Comparison of ENCODE assay signal across 1 cellular context in the genomic region with DNA sequence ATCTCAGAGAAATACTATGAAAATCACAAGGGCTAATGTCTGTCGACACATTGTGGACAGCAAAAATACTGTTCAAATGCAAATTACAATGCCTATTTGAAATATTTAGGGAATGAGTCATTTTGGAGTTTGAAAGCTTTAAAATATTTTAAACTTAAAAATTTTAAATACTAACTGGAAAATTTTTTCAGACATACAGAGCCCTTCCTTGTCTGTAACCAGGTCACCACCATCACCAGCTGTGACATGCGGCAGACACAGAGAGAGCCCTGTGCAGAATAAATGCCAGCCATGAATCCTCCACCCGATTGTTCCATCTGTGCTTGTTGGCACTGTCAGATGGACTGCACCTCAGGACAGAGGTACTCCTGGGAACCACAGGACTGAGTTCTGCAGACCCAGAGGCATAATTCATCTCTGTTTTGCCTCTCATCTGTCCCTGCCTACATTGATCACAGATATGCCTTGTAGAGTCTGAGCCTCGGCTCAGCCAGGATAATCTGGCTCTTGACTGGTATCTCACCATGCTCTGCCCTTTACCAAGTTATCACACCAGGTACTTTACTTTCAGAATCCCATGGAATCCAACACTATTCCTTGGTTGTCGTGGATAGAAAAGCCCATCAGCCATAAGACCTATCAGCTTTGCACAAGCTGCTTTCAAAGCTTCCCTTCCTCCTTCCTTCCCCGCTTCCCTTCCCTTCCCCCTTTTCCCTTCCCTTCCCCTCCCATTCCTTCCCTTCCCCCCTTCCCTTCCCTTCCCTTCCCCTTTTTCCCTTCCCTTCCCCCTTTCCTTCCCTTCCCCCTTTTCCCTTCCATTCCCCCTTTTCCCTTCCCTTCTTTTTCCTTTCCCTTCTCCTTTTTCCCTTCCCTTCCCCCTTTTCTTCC.
TF ChIP-seq lines count a peak whose summit lies in the region.

No MANE protein-coding gene starts in this region.

TF ChIP-seq in HEK293, 187 proteins besides CTCF, POLR2A, EP300 and RAD21 (continued from another document):
- TF ChIP-seq, protein P1, sequence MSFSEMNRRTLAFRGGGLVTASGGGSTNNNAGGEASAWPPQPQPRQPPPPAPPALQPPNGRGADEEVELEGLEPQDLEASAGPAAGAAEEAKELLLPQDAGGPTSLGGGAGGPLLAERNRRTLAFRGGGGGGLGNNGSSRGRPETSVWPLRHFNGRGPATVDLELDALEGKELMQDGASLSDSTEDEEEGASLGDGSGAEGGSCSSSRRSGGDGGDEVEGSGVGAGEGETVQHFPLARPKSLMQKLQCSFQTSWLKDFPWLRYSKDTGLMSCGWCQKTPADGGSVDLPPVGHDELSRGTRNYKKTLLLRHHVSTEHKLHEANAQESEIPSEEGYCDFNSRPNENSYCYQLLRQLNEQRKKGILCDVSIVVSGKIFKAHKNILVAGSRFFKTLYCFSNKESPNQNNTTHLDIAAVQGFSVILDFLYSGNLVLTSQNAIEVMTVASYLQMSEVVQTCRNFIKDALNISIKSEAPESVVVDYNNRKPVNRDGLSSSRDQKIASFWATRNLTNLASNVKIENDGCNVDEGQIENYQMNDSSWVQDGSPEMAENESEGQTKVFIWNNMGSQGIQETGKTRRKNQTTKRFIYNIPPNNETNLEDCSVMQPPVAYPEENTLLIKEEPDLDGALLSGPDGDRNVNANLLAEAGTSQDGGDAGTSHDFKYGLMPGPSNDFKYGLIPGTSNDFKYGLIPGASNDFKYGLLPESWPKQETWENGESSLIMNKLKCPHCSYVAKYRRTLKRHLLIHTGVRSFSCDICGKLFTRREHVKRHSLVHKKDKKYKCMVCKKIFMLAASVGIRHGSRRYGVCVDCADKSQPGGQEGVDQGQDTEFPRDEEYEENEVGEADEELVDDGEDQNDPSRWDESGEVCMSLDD (tag by site-specific recombination; IDR thresholded peaks at IDR 0.05), result no peak
- no peak for TF ChIP-seq HOXC10 (CRISPR knock-in tag; IDR thresholded peaks at IDR 0.05)
- no peak for TF ChIP-seq ZNF701 (tag by site-specific recombination; IDR thresholded peaks at IDR 0.05)
- no peak for TF ChIP-seq ZNF175 (tag by site-specific recombination; IDR thresholded peaks at IDR 0.05)
- no peak for TF ChIP-seq ZNF561 (tag by site-specific recombination; IDR thresholded peaks at IDR 0.05; ENCODE audit: borderline replicate concordance)
- TF ChIP-seq ZNF37A (tag by site-specific recombination; IDR thresholded peaks at IDR 0.05), result no peak
- TF ChIP-seq GLIS1 (tag by site-specific recombination; IDR thresholded peaks at IDR 0.05), result no peak
- TF ChIP-seq ZFP3 (tag by site-specific recombination; IDR thresholded peaks at IDR 0.05; ENCODE audit: low read depth), result no peak
- TF ChIP-seq ZNF280C (tag by site-specific recombination; IDR thresholded peaks at IDR 0.05), result no peak
- TF ChIP-seq ZNF596 (tag by site-specific recombination; IDR thresholded peaks at IDR 0.05), result no peak
- TF ChIP-seq PRDM10 (tag by site-specific recombination; IDR thresholded peaks at IDR 0.05), result peak; percentile 35
- no peak for TF ChIP-seq ZNF548 (tag by site-specific recombination; IDR thresholded peaks at IDR 0.05)
- peak; percentile 24; the same call in 1 of the 2 replicates for TF ChIP-seq PRDM1 (tag by site-specific recombination; IDR thresholded peaks at IDR 0.05)
- TF ChIP-seq, protein P2, sequence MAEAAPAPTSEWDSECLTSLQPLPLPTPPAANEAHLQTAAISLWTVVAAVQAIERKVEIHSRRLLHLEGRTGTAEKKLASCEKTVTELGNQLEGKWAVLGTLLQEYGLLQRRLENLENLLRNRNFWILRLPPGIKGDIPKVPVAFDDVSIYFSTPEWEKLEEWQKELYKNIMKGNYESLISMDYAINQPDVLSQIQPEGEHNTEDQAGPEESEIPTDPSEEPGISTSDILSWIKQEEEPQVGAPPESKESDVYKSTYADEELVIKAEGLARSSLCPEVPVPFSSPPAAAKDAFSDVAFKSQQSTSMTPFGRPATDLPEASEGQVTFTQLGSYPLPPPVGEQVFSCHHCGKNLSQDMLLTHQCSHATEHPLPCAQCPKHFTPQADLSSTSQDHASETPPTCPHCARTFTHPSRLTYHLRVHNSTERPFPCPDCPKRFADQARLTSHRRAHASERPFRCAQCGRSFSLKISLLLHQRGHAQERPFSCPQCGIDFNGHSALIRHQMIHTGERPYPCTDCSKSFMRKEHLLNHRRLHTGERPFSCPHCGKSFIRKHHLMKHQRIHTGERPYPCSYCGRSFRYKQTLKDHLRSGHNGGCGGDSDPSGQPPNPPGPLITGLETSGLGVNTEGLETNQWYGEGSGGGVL (tag by site-specific recombination; IDR thresholded peaks at IDR 0.05), result 0 out of 2 replicates have a peak, but pooled peaks have one; percentile 17
- TF ChIP-seq, protein P3, sequence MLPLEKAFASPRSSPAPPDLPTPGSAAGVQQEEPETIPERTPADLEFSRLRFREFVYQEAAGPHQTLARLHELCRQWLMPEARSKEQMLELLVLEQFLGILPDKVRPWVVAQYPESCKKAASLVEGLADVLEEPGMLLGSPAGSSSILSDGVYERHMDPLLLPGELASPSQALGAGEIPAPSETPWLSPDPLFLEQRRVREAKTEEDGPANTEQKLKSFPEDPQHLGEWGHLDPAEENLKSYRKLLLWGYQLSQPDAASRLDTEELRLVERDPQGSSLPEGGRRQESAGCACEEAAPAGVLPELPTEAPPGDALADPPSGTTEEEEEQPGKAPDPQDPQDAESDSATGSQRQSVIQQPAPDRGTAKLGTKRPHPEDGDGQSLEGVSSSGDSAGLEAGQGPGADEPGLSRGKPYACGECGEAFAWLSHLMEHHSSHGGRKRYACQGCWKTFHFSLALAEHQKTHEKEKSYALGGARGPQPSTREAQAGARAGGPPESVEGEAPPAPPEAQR (tag by site-specific recombination; IDR thresholded peaks at IDR 0.05), result no peak
- no peak for TF ChIP-seq ZSCAN23 (tag by site-specific recombination; IDR thresholded peaks at IDR 0.05)
